ENCODE assay signal across 10 cellular contexts in the genomic region with DNA sequence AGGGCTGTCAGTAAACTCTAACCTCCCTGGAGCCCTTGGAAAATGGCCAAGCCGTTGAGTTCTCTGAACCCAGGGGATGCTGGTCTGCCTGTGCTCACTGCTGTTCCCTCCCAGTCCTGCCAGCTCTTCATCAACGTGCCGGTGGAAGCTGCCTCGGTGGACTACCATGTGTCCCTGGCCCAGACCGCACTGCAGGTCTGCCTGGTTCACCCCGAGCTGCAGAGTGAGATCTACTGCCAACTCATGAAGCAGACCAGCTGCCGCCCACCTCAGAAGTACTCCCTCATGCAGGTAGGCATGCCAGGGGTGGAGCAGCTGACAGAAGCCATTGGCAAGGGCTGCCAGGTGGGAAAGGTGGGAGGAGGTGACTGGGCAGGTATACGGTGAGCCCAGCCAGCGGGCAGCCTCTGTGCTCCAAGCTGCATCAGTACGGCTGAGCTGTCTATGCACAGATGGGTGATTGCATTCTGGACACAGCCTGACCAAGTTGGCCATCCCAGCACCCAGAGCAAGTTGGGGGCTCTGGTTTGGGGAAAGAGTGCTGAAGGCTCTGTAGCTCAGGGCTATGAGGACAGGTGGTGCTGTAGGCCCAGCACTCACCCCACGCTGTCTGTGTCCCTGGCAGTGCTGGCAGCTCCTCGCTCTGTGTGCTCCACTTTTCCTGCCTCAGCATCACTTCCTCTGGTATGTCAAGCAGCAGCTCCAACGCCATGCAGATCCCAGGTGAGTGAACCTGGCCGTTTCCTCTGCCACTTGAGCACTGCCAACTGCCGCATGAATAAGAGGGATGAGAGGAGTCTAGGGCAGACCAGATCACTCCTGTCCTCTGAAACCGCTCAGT.
"Had no signal": no experiment of that assay in that cellular context is flagged by ENCODE, and none has a peak within 500 bp of the region (broad histone marks: within the 10 kb centered on the region; RNA-seq: fewer than 3 reads in every experiment).

No MANE protein-coding gene starts in this region.

- ATAC-seq: foreskin keratinocyte, left lung, pancreas, T-helper 17 cell had no signal

- H3K4me3 ChIP-seq: breast epithelium, left lung, neural progenitor cell, pancreas had no signal

- H3K36me3 ChIP-seq: breast epithelium, left lung, neural progenitor cell had no signal

- DNase-seq: activated CD4-positive, alpha-beta T cell treated with anti-CD3 and anti-CD28 coated beads, Interleukin-2, amount 50 U/mL, for 1 hour; activated gamma-delta T cell; aorta; foreskin keratinocyte; left lung; T-helper 17 cell; trophoblast cell had no signal

- H3K9me3 ChIP-seq: breast epithelium, left lung, pancreas had no signal

- H3K27me3 ChIP-seq: breast epithelium, foreskin keratinocyte, left lung, neural progenitor cell, pancreas had no signal

- H3K4me1 ChIP-seq: breast epithelium, foreskin keratinocyte, left lung, neural progenitor cell, pancreas had no signal

- H3K27ac ChIP-seq: breast epithelium, foreskin keratinocyte, left lung, neural progenitor cell had no signal
